3 cellular contexts compared by ENCODE assay signal in the genomic region with DNA sequence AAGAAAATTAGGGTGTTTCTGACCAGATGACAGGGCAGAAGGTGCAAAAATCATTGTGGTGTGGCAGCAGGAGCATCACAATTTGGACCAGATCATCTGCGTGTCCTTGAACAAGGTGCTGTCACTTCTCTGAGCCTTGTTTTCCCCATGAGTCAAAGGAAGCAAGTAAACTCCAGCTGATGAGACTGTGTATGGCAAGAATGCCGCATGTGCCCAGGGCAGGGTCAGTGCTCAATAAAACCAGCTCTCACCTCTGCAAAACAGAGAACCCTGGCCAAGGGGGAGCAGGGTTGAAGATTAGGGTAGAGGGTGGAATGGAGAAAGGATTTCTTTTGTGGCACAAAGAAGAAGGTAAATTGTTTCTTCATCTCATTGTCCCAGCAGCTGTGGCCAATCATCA. TPM values are rescaled to one million over a fixed set of nuclear protein-coding genes. Genes with fewer than 3 reads are reported as not detected.
DNase-seq lines count a peak whose midpoint lies in the region; ATAC-seq, FAIRE-seq and TF ChIP-seq lines count a peak whose summit lies in the region.
"Not testable (repeated sequence)": the region's sequence is repeated elsewhere in the genome, so short reads cannot be mapped to it uniquely, and the experiment has no call there.

No MANE protein-coding gene starts in this region.

- not testable (repeated sequence) for H4K20me1 ChIP-seq in HepG2 (ENCODE audit: insufficient read depth, low read length)

- H2AFZ ChIP-seq in HepG2 (ENCODE audit: low read length): not testable (repeated sequence)

- H3K4me1 ChIP-seq in HepG2 (ENCODE audit: insufficient read depth, low read length): peaks cover 51% of the 10 kb centered on the region
- H3K4me1 ChIP-seq in liver (ENCODE audit: control insufficient read depth in 4 of 4, insufficient read depth in 4 of 4, low read length in 3 of 4): peaks cover 6 to 12% (median 7%) of the 10 kb centered on the region in 4 donors
- H3K4me1 ChIP-seq in right lobe of liver: peaks cover 0 to 19% (median 0%) of the 10 kb centered on the region in 4 donors

- not testable (repeated sequence) for TF ChIP-seq EP300 in HepG2 (IDR thresholded peaks at IDR 0.05; ENCODE audit: low read depth in 2 of 2, low read length in 2 of 2); HepG2 (CRISPR knock-in tag; IDR thresholded peaks at IDR 0.05; ENCODE audit: borderline replicate concordance)

- FAIRE-seq in HepG2 (lab: Jason Lieb, UNC): not testable (repeated sequence)

- not testable (repeated sequence) for DNase-seq in HepG2 (ENCODE audit: low spot score); right lobe of liver

- H3K79me2 ChIP-seq in HepG2 (ENCODE audit: insufficient read depth, low read length): not testable (repeated sequence)

- intact Hi-C loops in HepG2 (cut with micrococcal nuclease; ENCODE audit: unreplicated experiment); right lobe of liver (cut with DNase I): not testable (repeated sequence)

- H3K9me3 ChIP-seq in HepG2 (ENCODE audit: low read length); liver (ENCODE audit: control insufficient read depth in 4 of 4, low read length in 3 of 4); right lobe of liver: not testable (repeated sequence)

- H3K27ac ChIP-seq in HepG2 (ENCODE audit: extremely low read length, insufficient read depth, low read length): peak overlapping the region; percentile 47
- peak overlapping the region; percentile 61 to 83 for H3K27ac ChIP-seq in liver (ENCODE audit: low read depth in 1 of 2, low read length in 2 of 2)
- peak overlapping the region; percentile 60 to 86 (median 81) for H3K27ac ChIP-seq in right lobe of liver

- not testable (repeated sequence) for H3K4me2 ChIP-seq in HepG2 (ENCODE audit: low read depth, low read length)

- not testable (repeated sequence) for TF ChIP-seq CTCF in HepG2 (CRISPR knock-in tag; IDR thresholded peaks at IDR 0.05); liver (IDR thresholded peaks at IDR 0.05; ENCODE audit: low read depth, low read length, missing input control); right lobe of liver (IDR thresholded peaks at IDR 0.05)

- H3K36me3 ChIP-seq in HepG2 (replicated peaks in 1 of 2; ENCODE audit: control insufficient read depth in 1 of 2, insufficient read depth in 2 of 2, low read length in 2 of 2) (peaks cover 6 to 15% of the 10 kb centered on the region in 2 experiments), right lobe of liver (peaks cover 0 to 10% (median 0%) of the 10 kb centered on the region in 4 donors)
- not testable (repeated sequence) for H3K36me3 ChIP-seq in liver (ENCODE audit: control insufficient read depth in 4 of 4, insufficient read depth in 3 of 4, low read depth in 1 of 4, low read length in 3 of 4)

- H3K27me3 ChIP-seq in HepG2 (ENCODE audit: control insufficient read depth in 1 of 2, insufficient read depth in 2 of 2, low read length in 2 of 2); liver (ENCODE audit: control insufficient read depth in 4 of 4, insufficient read depth in 4 of 4, low read length in 3 of 4); right lobe of liver: not testable (repeated sequence)

- not testable (repeated sequence) for ATAC-seq in HepG2, right lobe of liver

- TF ChIP-seq POLR2A in HepG2 (IDR thresholded peaks at IDR 0.05; ENCODE audit: insufficient read depth in 1 of 2, low read depth in 2 of 2, low read length in 2 of 2); right lobe of liver (IDR thresholded peaks at IDR 0.05): not testable (repeated sequence)

- in situ Hi-C loops in HepG2 (cut with HindIII; ENCODE audit: extremely low pct_ligation_motif_present, low pct_unique_long_range_greater_than_20kb): not testable (repeated sequence)

- not testable (repeated sequence) for TF ChIP-seq RAD21 in HepG2 (CRISPR knock-in tag; IDR thresholded peaks at IDR 0.05); liver (IDR thresholded peaks at IDR 0.05)

- CTCF ChIA-PET in HepG2 (lab: Yijun Ruan, JAX; ENCODE audit: low intra/inter-chr PET ratio, low total read pairs): not testable (repeated sequence)

- POLR2A ChIA-PET in HepG2 (lab: Yijun Ruan, JAX): not testable (repeated sequence)

- WGBS in HepG2 (ENCODE audit: low lambda C conversion rate): 91% methylated on average over 2 of the region's 2 CpGs
- 88% methylated on average over 2 of the region's 2 CpGs for WGBS in liver
- 78% methylated on average over 2 of the region's 2 CpGs for WGBS in right lobe of liver (ENCODE audit: insufficient coverage, low coverage, low lambda C conversion rate, missing lambda C conversion rate)

- H3K4me3 ChIP-seq in HepG2 (replicated peaks in 1 of 3; ENCODE audit: insufficient read depth in 1 of 3, low read depth in 2 of 3, low read length in 3 of 3); liver (ENCODE audit: low read depth in 1 of 3, low read length in 3 of 3); right lobe of liver: not testable (repeated sequence)

- not testable (repeated sequence) for H3K9ac ChIP-seq in HepG2 (ENCODE audit: insufficient read depth, low read depth, low read length); liver (ENCODE audit: low read depth in 1 of 2, low read length in 2 of 2)

- BruUV-seq in HepG2 (replicated peaks; lab: Mats Ljungman, UMichigan): not testable (repeated sequence)

TF ChIP-seq in HepG2, 621 proteins besides CTCF, POLR2A, EP300 and RAD21 (continues in another document):
- TF ChIP-seq GATAD2A (CRISPR knock-in tag; IDR thresholded peaks at IDR 0.05): peak; percentile 39; the same call in 1 of the 2 replicates
- TF ChIP-seq SAP130 (CRISPR knock-in tag; IDR thresholded peaks at IDR 0.05; ENCODE audit: low read depth): peak; percentile 61; the same call in 1 of the 2 replicates

RNA-seq across cellular contexts. Expression of a gene that starts 17.4 kb away (rescaled TPM):
- total RNA-seq in HepG2 (2016; rRNA removed; fragmentation: Illumina TruSeq; extraction: Trizol) (122 and 217 TPM in 2 replicates), liver (10 to 100 TPM; 51.1 to 65.0 TPM), right lobe of liver (10 to 100 TPM; 53.6 to 88.5 (median 71.4) TPM)
- 46.7 and 50.8 TPM in 2 replicates for total RNA-seq in HepG2 (2016; cell fraction: cytosol; rRNA removed; fragmentation: Illumina TruSeq; extraction: Trizol; ENCODE audit: low read depth)
- 111 and 216 TPM in 2 replicates for total RNA-seq in HepG2 (2016; cell fraction: insoluble cytoplasmic fraction; rRNA removed; fragmentation: Illumina TruSeq; extraction: Trizol)
- total RNA-seq in HepG2 (2016; cell fraction: membrane; rRNA removed; fragmentation: Illumina TruSeq; extraction: Trizol): 81.2 and 84.7 TPM in 2 replicates
- total RNA-seq in HepG2 (2016; cell fraction: nucleus; rRNA removed; fragmentation: Illumina TruSeq; extraction: Trizol): 242 and 298 TPM in 2 replicates
- polyA plus RNA-seq in HepG2 (2011; rRNA removed) (372 and 518 TPM in 2 replicates), liver (10 to 100 TPM; 40.7 to 75.1 TPM)
- polyA plus RNA-seq in HepG2 (2011; cell fraction: cytosol; rRNA removed): 323 and 357 TPM in 2 replicates
- polyA plus RNA-seq in HepG2 (2011; cell fraction: nucleus; rRNA removed): 366 and 382 TPM in 2 replicates
- 316 and 486 TPM in 2 replicates for polyA plus RNA-seq in HepG2 (2012)
- 28.4 and 28.9 TPM in 2 replicates for polyA plus RNA-seq in HepG2 (2016; cell fraction: cytosol; fragmentation: Illumina TruSeq; extraction: Trizol; ENCODE audit: low read depth)
- polyA plus RNA-seq in HepG2 (2016; cell fraction: insoluble cytoplasmic fraction; fragmentation: Illumina TruSeq; extraction: Trizol; ENCODE audit: low read depth): 110 and 140 TPM in 2 replicates
- polyA plus RNA-seq in HepG2 (2016; cell fraction: membrane; fragmentation: Illumina TruSeq; extraction: Trizol; ENCODE audit: low read depth): 63.9 and 69.0 TPM in 2 replicates
- 396 and 413 TPM in 2 replicates for polyA plus RNA-seq in HepG2 (2016; cell fraction: nucleus; fragmentation: Illumina TruSeq; extraction: Trizol; ENCODE audit: insufficient read depth, low read depth)
- polyA minus RNA-seq in HepG2 (2011; rRNA and poly(A)+ RNA removed; ENCODE audit: low replicate concordance): 130 and 401 TPM in 2 replicates
- 255 and 305 TPM in 2 replicates for polyA minus RNA-seq in HepG2 (2011; cell fraction: cytosol; rRNA and poly(A)+ RNA removed)
- 114 and 160 TPM in 2 replicates for polyA minus RNA-seq in HepG2 (2011; cell fraction: nucleus; rRNA and poly(A)+ RNA removed)
